ENCODE assay signal across 1 cellular context in genomic region chr12:94209240-94209639, GRCh38.
TF ChIP-seq lines count a peak whose summit lies in the region.

No MANE protein-coding gene starts in this region.

TF ChIP-seq in K562, 482 proteins besides CTCF, POLR2A, EP300 and RAD21 (continued from another document):
- no peak for TF ChIP-seq ZBTB49 (CRISPR knock-in tag; IDR thresholded peaks at IDR 0.05; ENCODE audit: borderline replicate concordance)
- TF ChIP-seq, protein P1, sequence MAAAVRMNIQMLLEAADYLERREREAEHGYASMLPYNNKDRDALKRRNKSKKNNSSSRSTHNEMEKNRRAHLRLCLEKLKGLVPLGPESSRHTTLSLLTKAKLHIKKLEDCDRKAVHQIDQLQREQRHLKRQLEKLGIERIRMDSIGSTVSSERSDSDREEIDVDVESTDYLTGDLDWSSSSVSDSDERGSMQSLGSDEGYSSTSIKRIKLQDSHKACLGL (CRISPR knock-in tag; IDR thresholded peaks at IDR 0.05; ENCODE audit: borderline replicate concordance, poor library complexity, severe bottlenecking): no peak
- no peak for TF ChIP-seq NFXL1 (CRISPR knock-in tag; IDR thresholded peaks at IDR 0.05)
- no peak for TF ChIP-seq HCFC1 (IDR thresholded peaks at IDR 0.05; ENCODE audit: low read depth, low read length)
- TF ChIP-seq TARDBP (IDR thresholded peaks at IDR 0.05): no peak
